ENCODE assay signal across 10 cellular contexts in genomic region chr6:154197176-154197850, GRCh38.
A peak's percentile ranks its signal among the peaks of the same experiment; 100 is the strongest.
DNase-seq lines count a peak whose midpoint lies in the region; ATAC-seq and TF ChIP-seq lines count a peak whose summit lies in the region.
"Had no signal": no experiment of that assay in that cellular context is flagged by ENCODE, and none has a peak within 500 bp of the region (broad histone marks: within the 10 kb centered on the region; RNA-seq: fewer than 3 reads in every experiment).

No MANE protein-coding gene starts in this region.

- no peak for ATAC-seq in Right ventricle myocardium superior (ENCODE audit: poor library complexity)
- ATAC-seq: A549 had no signal

- H3K27me3 ChIP-seq in KMS-11 (ENCODE audit: insufficient read depth, low read depth) (no peaks in the 10 kb centered on the region), parathyroid adenoma (ENCODE audit: control insufficient read depth, insufficient read depth, low read length) (no peaks in the 10 kb centered on the region), thyroid gland (no peaks in the 10 kb centered on the region)

- H3K4me3 ChIP-seq in KMS-11 (IDR thresholded peaks at IDR 0.05; ENCODE audit: insufficient read depth, low read depth, low read length): no peak overlapping the region
- H3K4me3 ChIP-seq in choroid plexus epithelial cell (ENCODE audit: low read depth, low read length): no peak overlapping the region
- H3K4me3 ChIP-seq in parathyroid adenoma (ENCODE audit: low read depth, low read length): no peak overlapping the region
- H3K4me3 ChIP-seq in thyroid gland (replicated peaks in 1 of 3): no peak overlapping the region
- H3K4me3 ChIP-seq: A549 had no signal

- H3K9me3 ChIP-seq in parathyroid adenoma (ENCODE audit: control insufficient read depth, low read length): no peaks in the 10 kb centered on the region
- no peaks in the 10 kb centered on the region for H3K9me3 ChIP-seq in thyroid gland
- H3K9me3 ChIP-seq: A549 had no signal

- H3K4me2 ChIP-seq in KMS-11: peak overlapping the region; percentile 10; the same call in 1 of the 2 replicates
- no peak overlapping the region for H3K4me2 ChIP-seq in parathyroid adenoma (ENCODE audit: low read length)
- H3K4me2 ChIP-seq: A549 had no signal

- H2AFZ ChIP-seq in KMS-11 (ENCODE audit: low read depth) (no peak overlapping the region), parathyroid adenoma (peak overlapping the region; percentile 10)

- no peak for TF ChIP-seq POLR2A in thyroid gland (IDR thresholded peaks at IDR 0.05)

- DNase-seq in NCI-H1092 treated with DMSO at 0.1 percent for 48 hours (lab: John Stamatoyannopoulos, UW) (peak; percentile 59), NCI-H1092 (lab: John Stamatoyannopoulos, UW) (no peak), choroid plexus epithelial cell (ENCODE audit: low read depth) (peak; percentile 55), Right ventricle myocardium superior (no peak), 8988T (no peak), thyroid gland (no peak)
- DNase-seq: Kasumi-1 had no signal

- H3K9ac ChIP-seq in KMS-11 (no peak overlapping the region), parathyroid adenoma (no peak overlapping the region)

- H3K27ac ChIP-seq in KMS-11 (no peak overlapping the region), parathyroid adenoma (peak overlapping the region; percentile 80), thyroid gland (no peak overlapping the region)
- H3K27ac ChIP-seq: A549 had no signal

- no peaks in the 10 kb centered on the region for H4K20me1 ChIP-seq in KMS-11 (ENCODE audit: insufficient read depth)

- intact Hi-C loops in Right ventricle myocardium superior (cut with DNase I) (no loop called here), thyroid gland (cut with DNase I) (no loop called here)

- H3K4me1 ChIP-seq in KMS-11 (ENCODE audit: low read depth, poor library complexity, severe bottlenecking): peaks cover 8% of the 10 kb centered on the region
- peaks cover 26% of the 10 kb centered on the region for H3K4me1 ChIP-seq in parathyroid adenoma
- H3K4me1 ChIP-seq in thyroid gland: peaks cover 8 to 10% of the 10 kb centered on the region in 2 donors
- H3K4me1 ChIP-seq: A549 had no signal

- H3K79me2 ChIP-seq in KMS-11 (ENCODE audit: insufficient read depth, low read depth) (no peaks in the 10 kb centered on the region), parathyroid adenoma (no peaks in the 10 kb centered on the region)

- H3K36me3 ChIP-seq in KMS-11 (ENCODE audit: insufficient read depth): no peaks in the 10 kb centered on the region
- no peaks in the 10 kb centered on the region for H3K36me3 ChIP-seq in parathyroid adenoma (ENCODE audit: control insufficient read depth, insufficient read depth, low read length)
- peaks cover 0 to 9% of the 10 kb centered on the region in 2 donors for H3K36me3 ChIP-seq in thyroid gland

- no peak for TF ChIP-seq CTCF in KMS-11 (conservative IDR thresholded peaks at IDR 0.05; ENCODE audit: low read depth, low read length)
- TF ChIP-seq CTCF in choroid plexus epithelial cell (conservative IDR thresholded peaks at IDR 0.05; ENCODE audit: low read depth, low read length): no peak
- no peak for TF ChIP-seq CTCF in parathyroid adenoma (IDR thresholded peaks at IDR 0.05)
- TF ChIP-seq CTCF in thyroid gland (IDR thresholded peaks at IDR 0.05): no peak

Comparison
In these comparisons a context has a peak if more than half of its experiments do, and no peak if none do; other contexts are left out.
1. DNase-seq: peak in NCI-H1092 treated with DMSO at 0.1 percent for 48 hours (single experiment) and choroid plexus epithelial cell (single experiment); none in NCI-H1092 (single experiment), Right ventricle myocardium superior (single experiment), 8988T (single experiment) and thyroid gland (0 of 2).